ENCODE assay signal across 1 cellular context in genomic region chr22:46373166-46373565, GRCh38.
TF ChIP-seq lines count a peak whose summit lies in the region.

No MANE protein-coding gene starts in this region.

TF ChIP-seq in GM23338, 12 proteins besides CTCF, POLR2A, EP300 and RAD21 (continued from another document):
- TF ChIP-seq ZNF462 (CRISPR knock-in tag; IDR thresholded peaks at IDR 0.05) (no peak), JUNB (IDR thresholded peaks at IDR 0.05; ENCODE audit: unreplicated experiment) (no peak), POLR2AphosphoS5 (IDR thresholded peaks at IDR 0.05; ENCODE audit: low read depth) (no peak), EZH2phosphoT487 (IDR thresholded peaks at IDR 0.05; ENCODE audit: unreplicated experiment) (no peak), REST (IDR thresholded peaks at IDR 0.05; ENCODE audit: unreplicated experiment) (no peak), ZNF114 (CRISPR knock-in tag; IDR thresholded peaks at IDR 0.05) (no peak), NANOG (IDR thresholded peaks at IDR 0.05; ENCODE audit: borderline replicate concordance) (no peak)
